In the genomic region with DNA sequence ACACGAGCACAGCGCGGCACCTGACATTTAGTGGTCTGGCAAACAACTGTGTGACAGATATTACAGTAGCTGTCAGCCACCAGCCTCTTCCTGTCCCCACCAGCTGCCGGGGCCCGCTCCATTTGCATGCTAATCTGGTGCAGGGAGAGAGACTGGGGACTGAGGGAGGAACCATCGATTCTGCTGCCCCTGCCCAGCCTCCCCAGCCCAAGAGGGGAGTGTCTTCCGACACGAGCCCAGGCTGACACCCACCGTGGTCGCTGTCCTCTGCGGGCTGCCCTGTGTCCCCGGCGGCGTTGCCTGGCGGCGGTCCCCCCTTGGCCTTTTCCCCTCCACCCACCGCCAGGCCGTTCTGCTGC, we compare ENCODE assay signal across 13 cellular contexts. TPM values are rescaled to one million over a fixed set of nuclear protein-coding genes. Genes with fewer than 3 reads are reported as not detected.
DNase-seq lines count a peak whose midpoint lies in the region; ATAC-seq and TF ChIP-seq lines count a peak whose summit lies in the region.
"Had no signal": no experiment of that assay in that cellular context is flagged by ENCODE, and none has a peak within 500 bp of the region (broad histone marks: within the 10 kb centered on the region; RNA-seq: fewer than 3 reads in every experiment).

No MANE protein-coding gene starts in this region.

- H3K4me1 Mint-ChIP-seq in activated naive CD8-positive, alpha-beta T cell treated with anti-CD3 and anti-CD28 coated beads for 36 hours: peaks cover 12% of the 10 kb centered on the region
- no peaks in the 10 kb centered on the region for H3K4me1 Mint-ChIP-seq in Calu3 (ENCODE audit: low read depth, unreplicated experiment)

- peaks cover 17% of the 10 kb centered on the region for H3K36me3 Mint-ChIP-seq in activated naive CD8-positive, alpha-beta T cell treated with anti-CD3 and anti-CD28 coated beads for 36 hours
- H3K36me3 Mint-ChIP-seq in Calu3 (ENCODE audit: insufficient read depth, unreplicated experiment): peaks cover 75% of the 10 kb centered on the region

- peaks cover 31% of the 10 kb centered on the region for H3K36me3 ChIP-seq in DOHH2 (ENCODE audit: control insufficient read depth, low read length)

- no peak overlapping the region for H3K4me3 Mint-ChIP-seq in activated naive CD8-positive, alpha-beta T cell treated with anti-CD3 and anti-CD28 coated beads for 36 hours
- H3K4me3 Mint-ChIP-seq in Calu3 (ENCODE audit: low read depth, unreplicated experiment): no peak overlapping the region
- H3K4me3 Mint-ChIP-seq: activated CD4-positive, alpha-beta T cell treated with anti-CD3 and anti-CD28 coated beads, Interleukin-2, amount 10 ng/mL, durations not matched to agents 7 days and 5 days had no signal

- CTCF ChIA-PET in Calu3 (lab: Charles Lee): no interaction called here

- ATAC-seq in GM21619 (IDR thresholded peaks at IDR 0.05; ENCODE audit: unreplicated experiment): no peak
- ATAC-seq: sciatic nerve had no signal

- 0 out of 2 replicates have a peak, but pooled peaks cover 4% of the 10 kb centered on the region for H4K20me1 ChIP-seq in DOHH2 (ENCODE audit: control insufficient read depth, insufficient read depth, low read depth, low read length)

- H3K9me3 ChIP-seq in DOHH2 (ENCODE audit: control insufficient read depth, insufficient read depth, low read length): peaks cover 6% of the 10 kb centered on the region

- no peak overlapping the region for H3K27ac Mint-ChIP-seq in activated naive CD8-positive, alpha-beta T cell treated with anti-CD3 and anti-CD28 coated beads for 36 hours
- H3K27ac Mint-ChIP-seq in Calu3 (ENCODE audit: unreplicated experiment): no peak overlapping the region
- H3K27ac Mint-ChIP-seq: activated CD4-positive, alpha-beta T cell treated with anti-CD3 and anti-CD28 coated beads, Interleukin-2, amount 10 ng/mL, durations not matched to agents 7 days and 5 days had no signal

- H3K9me3 Mint-ChIP-seq in activated naive CD8-positive, alpha-beta T cell treated with anti-CD3 and anti-CD28 coated beads for 36 hours: no peaks in the 10 kb centered on the region
- H3K9me3 Mint-ChIP-seq in Calu3 (ENCODE audit: low read depth, unreplicated experiment): no peaks in the 10 kb centered on the region
- H3K9me3 Mint-ChIP-seq: activated CD4-positive, alpha-beta T cell treated with anti-CD3 and anti-CD28 coated beads, Interleukin-2, amount 10 ng/mL, durations not matched to agents 7 days and 5 days; nephron had no signal

- peaks cover 39% of the 10 kb centered on the region for H3K4me1 ChIP-seq in DOHH2 (ENCODE audit: control insufficient read depth, low read length)

- no peaks in the 10 kb centered on the region for H3K27me3 ChIP-seq in DOHH2 (ENCODE audit: control insufficient read depth, low read length)

- peak overlapping the region; percentile 49 for H3K4me3 ChIP-seq in DOHH2 (ENCODE audit: low read length)

- BruUV-seq in Calu3 (replicated peaks; lab: Mats Ljungman, UMichigan): no TSS peak

- no peaks in the 10 kb centered on the region for H3K9me2 ChIP-seq in DOHH2 (replicated peaks; ENCODE audit: control insufficient read depth, low read length)

- peak; percentile 91 for DNase-seq in NAMALWA (ENCODE audit: low spot score)
- DNase-seq in activated naive CD8-positive, alpha-beta T cell treated with anti-CD3 and anti-CD28 coated beads for 36 hours: peak; percentile 41
- DNase-seq in myocyte (ENCODE audit: low read depth): peak; percentile 56
- DNase-seq in Calu3: no peak
- no peak for DNase-seq in activated CD8-positive, alpha-beta memory T cell treated with anti-CD3 and anti-CD28 coated beads, Interleukin-2, amount 50 U/mL, for 48 hours
- DNase-seq: activated CD4-positive, alpha-beta T cell treated with anti-CD3 and anti-CD28 coated beads, Interleukin-2, amount 10 ng/mL, durations not matched to agents 7 days and 5 days; islet precursor cell; KG1; T-helper 9 cell had no signal

- no peaks in the 10 kb centered on the region for H3K27me3 Mint-ChIP-seq in activated naive CD8-positive, alpha-beta T cell treated with anti-CD3 and anti-CD28 coated beads for 36 hours
- H3K27me3 Mint-ChIP-seq in Calu3 (ENCODE audit: unreplicated experiment): no peaks in the 10 kb centered on the region
- H3K27me3 Mint-ChIP-seq: activated CD4-positive, alpha-beta T cell treated with anti-CD3 and anti-CD28 coated beads, Interleukin-2, amount 10 ng/mL, durations not matched to agents 7 days and 5 days had no signal

- H3K4me2 ChIP-seq in DOHH2 (ENCODE audit: low read length): peak overlapping the region; percentile 81

- TF ChIP-seq CTCF in DOHH2 (IDR thresholded peaks at IDR 0.05; ENCODE audit: low read depth, low read length, poor library complexity, severe bottlenecking) (no peak), Calu3 (IDR thresholded peaks at IDR 0.05; ENCODE audit: unreplicated experiment) (no peak)

- peak overlapping the region; percentile 83 for H3K27ac ChIP-seq in DOHH2 (ENCODE audit: low read depth, low read length)

- H3K79me2 ChIP-seq in DOHH2 (ENCODE audit: control insufficient read depth, low read length): peaks cover 3% of the 10 kb centered on the region; the same call in 1 of the 2 replicates

- intact Hi-C loops in Calu3 (cut with micrococcal nuclease; ENCODE audit: unreplicated experiment): loop anchor here (5.0 kb wide), 1 partner anchor 230 kb away; no protein-coding TSS in a partner anchor

- peaks cover 7% of the 10 kb centered on the region for H3F3A ChIP-seq in DOHH2 (ENCODE audit: control insufficient read depth, insufficient read depth)

RNA-seq across cellular contexts. Expression of gene NDUFAF8, which starts 12.8 kb away (rescaled TPM):
- 100 to 1,000 TPM in 1 of 2 experiments, 10 to 100 TPM in 1; 97.2 to 102 TPM for total RNA-seq in activated naive CD8-positive, alpha-beta T cell treated with anti-CD3 and anti-CD28 coated beads for 36 hours
- total RNA-seq in myocyte: 29.2 and 45.7 TPM in 2 replicates
- 164 TPM for polyA plus RNA-seq in myocyte (2012)
- total RNA-seq in Calu3 (2022): 53.3 and 54.1 TPM in 2 replicates

RNA-seq across cellular contexts. Expression of gene TEPSIN, which starts 13.1 kb away (rescaled TPM):
- 10 to 100 TPM; 25.9 to 31.7 TPM for total RNA-seq in activated naive CD8-positive, alpha-beta T cell treated with anti-CD3 and anti-CD28 coated beads for 36 hours
- total RNA-seq in myocyte (17.3 and 23.8 TPM in 2 replicates), Calu3 (2022) (37.0 and 38.6 TPM in 2 replicates)
- 13.9 TPM for polyA plus RNA-seq in myocyte (2012)

RNA-seq across cellular contexts. Expression of gene CEP131, which starts 29.2 kb away (rescaled TPM):
- 10 to 100 TPM in 1 of 2 experiments, 1 to 10 TPM in 1; 8.6 to 10.2 TPM for total RNA-seq in activated naive CD8-positive, alpha-beta T cell treated with anti-CD3 and anti-CD28 coated beads for 36 hours
- total RNA-seq in myocyte: 5.8 and 6.6 TPM in 2 replicates
- polyA plus RNA-seq in myocyte (2012): 6.7 TPM
- 25.2 and 28.2 TPM in 2 replicates for total RNA-seq in Calu3 (2022)

RNA-seq across cellular contexts. Expression of gene SLC38A10, which starts 43.2 kb away (rescaled TPM):
- 10 to 100 TPM; 35.7 to 38.7 TPM for total RNA-seq in activated naive CD8-positive, alpha-beta T cell treated with anti-CD3 and anti-CD28 coated beads for 36 hours
- 70.7 and 72.1 TPM in 2 replicates for total RNA-seq in myocyte
- polyA plus RNA-seq in myocyte (2012): 80.0 TPM
- total RNA-seq in Calu3 (2022): 120 and 121 TPM in 2 replicates

Comparison
In these comparisons a context has a peak if more than half of its experiments do, and no peak if none do; other contexts are left out.
1. DNase-seq: peak in NAMALWA (single experiment), activated naive CD8-positive, alpha-beta T cell treated with anti-CD3 and anti-CD28 coated beads for 36 hours (single experiment) and myocyte (single experiment); none in Calu3 (single experiment) and activated CD8-positive, alpha-beta memory T cell treated with anti-CD3 and anti-CD28 coated beads, Interleukin-2, amount 50 U/mL, for 48 hours (single experiment).